1 cellular context compared by ENCODE assay signal in genomic region chr2:233414273-233414654, GRCh38.
TF ChIP-seq lines count a peak whose summit lies in the region.

No MANE protein-coding gene starts in this region.

TF ChIP-seq in HepG2, 621 proteins besides CTCF, POLR2A, EP300 and RAD21 (continued from another document):
- no peak for TF ChIP-seq ATAD3A (CRISPR knock-in tag; IDR thresholded peaks at IDR 0.05)
- no peak for TF ChIP-seq ZNF678 (CRISPR knock-in tag; IDR thresholded peaks at IDR 0.05)
- TF ChIP-seq U2AF2 (IDR thresholded peaks at IDR 0.05; ENCODE audit: low read depth, low read length), result no peak
- TF ChIP-seq ZNF703 (CRISPR knock-in tag; IDR thresholded peaks at IDR 0.05; ENCODE audit: borderline replicate concordance), result no peak
- no peak for TF ChIP-seq ZNF704 (CRISPR knock-in tag; IDR thresholded peaks at IDR 0.05; ENCODE audit: borderline replicate concordance)
- no peak for TF ChIP-seq CBX1 (IDR thresholded peaks at IDR 0.05; ENCODE audit: low read depth)
- no peak for TF ChIP-seq ZNF646 (CRISPR knock-in tag; IDR thresholded peaks at IDR 0.05)
- no peak for TF ChIP-seq ZNF451 (CRISPR knock-in tag; IDR thresholded peaks at IDR 0.05)
- TF ChIP-seq HHEX (CRISPR knock-in tag; IDR thresholded peaks at IDR 0.05), result no peak
- TF ChIP-seq ZNF709 (CRISPR knock-in tag; IDR thresholded peaks at IDR 0.05), result no peak
